ENCODE assay signal across 1 cellular context in genomic region chr16:69187891-69188451, GRCh38.
TF ChIP-seq lines count a peak whose summit lies in the region.

No MANE protein-coding gene starts in this region.

TF ChIP-seq in GM23338, 12 proteins besides CTCF, POLR2A, EP300 and RAD21 (continued from another document):
- TF ChIP-seq REST (IDR thresholded peaks at IDR 0.05; ENCODE audit: unreplicated experiment) (no peak), ZNF331 (CRISPR knock-in tag; IDR thresholded peaks at IDR 0.05; ENCODE audit: low read depth) (no peak), POLR2AphosphoS5 (IDR thresholded peaks at IDR 0.05; ENCODE audit: low read depth) (no peak), CREB1 (CRISPR knock-in tag; IDR thresholded peaks at IDR 0.05; ENCODE audit: low read depth) (no peak), NANOG (IDR thresholded peaks at IDR 0.05; ENCODE audit: borderline replicate concordance) (no peak)
- TF ChIP-seq, protein P1, sequence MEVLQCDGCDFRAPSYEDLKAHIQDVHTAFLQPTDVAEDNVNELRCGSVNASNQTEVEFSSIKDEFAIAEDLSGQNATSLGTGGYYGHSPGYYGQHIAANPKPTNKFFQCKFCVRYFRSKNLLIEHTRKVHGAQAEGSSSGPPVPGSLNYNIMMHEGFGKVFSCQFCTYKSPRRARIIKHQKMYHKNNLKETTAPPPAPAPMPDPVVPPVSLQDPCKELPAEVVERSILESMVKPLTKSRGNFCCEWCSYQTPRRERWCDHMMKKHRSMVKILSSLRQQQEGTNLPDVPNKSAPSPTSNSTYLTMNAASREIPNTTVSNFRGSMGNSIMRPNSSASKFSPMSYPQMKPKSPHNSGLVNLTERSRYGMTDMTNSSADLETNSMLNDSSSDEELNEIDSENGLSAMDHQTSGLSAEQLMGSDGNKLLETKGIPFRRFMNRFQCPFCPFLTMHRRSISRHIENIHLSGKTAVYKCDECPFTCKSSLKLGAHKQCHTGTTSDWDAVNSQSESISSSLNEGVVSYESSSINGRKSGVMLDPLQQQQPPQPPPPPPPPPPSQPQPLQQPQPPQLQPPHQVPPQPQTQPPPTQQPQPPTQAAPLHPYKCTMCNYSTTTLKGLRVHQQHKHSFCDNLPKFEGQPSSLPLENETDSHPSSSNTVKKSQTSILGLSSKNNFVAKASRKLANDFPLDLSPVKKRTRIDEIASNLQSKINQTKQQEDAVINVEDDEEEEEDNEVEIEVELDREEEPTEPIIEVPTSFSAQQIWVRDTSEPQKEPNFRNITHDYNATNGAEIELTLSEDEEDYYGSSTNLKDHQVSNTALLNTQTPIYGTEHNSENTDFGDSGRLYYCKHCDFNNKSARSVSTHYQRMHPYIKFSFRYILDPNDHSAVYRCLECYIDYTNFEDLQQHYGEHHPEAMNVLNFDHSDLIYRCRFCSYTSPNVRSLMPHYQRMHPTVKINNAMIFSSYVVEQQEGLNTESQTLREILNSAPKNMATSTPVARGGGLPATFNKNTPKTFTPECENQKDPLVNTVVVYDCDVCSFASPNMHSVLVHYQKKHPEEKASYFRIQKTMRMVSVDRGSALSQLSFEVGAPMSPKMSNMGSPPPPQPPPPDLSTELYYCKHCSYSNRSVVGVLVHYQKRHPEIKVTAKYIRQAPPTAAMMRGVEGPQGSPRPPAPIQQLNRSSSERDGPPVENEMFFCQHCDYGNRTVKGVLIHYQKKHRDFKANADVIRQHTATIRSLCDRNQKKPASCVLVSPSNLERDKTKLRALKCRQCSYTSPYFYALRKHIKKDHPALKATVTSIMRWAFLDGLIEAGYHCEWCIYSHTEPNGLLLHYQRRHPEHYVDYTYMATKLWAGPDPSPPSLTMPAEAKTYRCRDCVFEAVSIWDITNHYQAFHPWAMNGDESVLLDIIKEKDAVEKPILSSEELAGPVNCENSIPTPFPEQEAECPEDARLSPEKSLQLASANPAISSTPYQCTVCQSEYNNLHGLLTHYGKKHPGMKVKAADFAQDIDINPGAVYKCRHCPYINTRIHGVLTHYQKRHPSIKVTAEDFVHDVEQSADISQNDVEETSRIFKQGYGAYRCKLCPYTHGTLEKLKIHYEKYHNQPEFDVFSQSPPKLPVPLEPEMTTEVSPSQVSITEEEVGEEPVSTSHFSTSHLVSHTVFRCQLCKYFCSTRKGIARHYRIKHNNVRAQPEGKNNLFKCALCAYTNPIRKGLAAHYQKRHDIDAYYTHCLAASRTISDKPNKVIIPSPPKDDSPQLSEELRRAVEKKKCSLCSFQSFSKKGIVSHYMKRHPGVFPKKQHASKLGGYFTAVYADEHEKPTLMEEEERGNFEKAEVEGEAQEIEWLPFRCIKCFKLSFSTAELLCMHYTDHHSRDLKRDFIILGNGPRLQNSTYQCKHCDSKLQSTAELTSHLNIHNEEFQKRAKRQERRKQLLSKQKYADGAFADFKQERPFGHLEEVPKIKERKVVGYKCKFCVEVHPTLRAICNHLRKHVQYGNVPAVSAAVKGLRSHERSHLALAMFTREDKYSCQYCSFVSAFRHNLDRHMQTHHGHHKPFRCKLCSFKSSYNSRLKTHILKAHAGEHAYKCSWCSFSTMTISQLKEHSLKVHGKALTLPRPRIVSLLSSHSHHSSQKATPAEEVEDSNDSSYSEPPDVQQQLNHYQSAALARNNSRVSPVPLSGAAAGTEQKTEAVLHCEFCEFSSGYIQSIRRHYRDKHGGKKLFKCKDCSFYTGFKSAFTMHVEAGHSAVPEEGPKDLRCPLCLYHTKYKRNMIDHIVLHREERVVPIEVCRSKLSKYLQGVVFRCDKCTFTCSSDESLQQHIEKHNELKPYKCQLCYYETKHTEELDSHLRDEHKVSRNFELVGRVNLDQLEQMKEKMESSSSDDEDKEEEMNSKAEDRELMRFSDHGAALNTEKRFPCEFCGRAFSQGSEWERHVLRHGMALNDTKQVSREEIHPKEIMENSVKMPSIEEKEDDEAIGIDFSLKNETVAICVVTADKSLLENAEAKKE (CRISPR knock-in tag; IDR thresholded peaks at IDR 0.05): no peak
